In the genomic region with DNA sequence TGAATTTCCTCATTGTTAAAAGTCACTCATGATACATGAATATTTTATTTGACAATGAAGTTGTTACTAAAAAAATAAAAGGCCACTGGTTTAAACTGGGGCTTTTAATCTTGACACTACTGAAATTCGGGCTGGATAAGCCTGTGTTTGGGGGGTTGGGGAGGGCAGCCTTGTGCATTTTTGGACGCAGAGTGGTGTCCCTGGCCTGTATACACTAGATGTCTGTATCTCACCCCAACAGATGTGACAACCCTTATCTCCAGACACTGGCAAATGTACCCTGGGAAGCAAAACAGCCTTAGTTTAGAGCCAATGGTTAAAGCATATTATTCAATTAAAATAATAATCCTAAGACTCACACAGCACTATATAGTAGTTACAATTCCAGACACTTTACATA, we compare ENCODE assay signal across 1 cellular context.
TF ChIP-seq lines count a peak whose summit lies in the region.

No MANE protein-coding gene starts in this region.

TF ChIP-seq in K562, 482 proteins besides CTCF, POLR2A, EP300 and RAD21 (continued from another document):
- TF ChIP-seq SMARCA4 (IDR thresholded peaks at IDR 0.05) (peak; percentile 96), ZNF140 (CRISPR knock-in tag; IDR thresholded peaks at IDR 0.05) (no peak), MXI1 (IDR thresholded peaks at IDR 0.05; ENCODE audit: low read depth, low read length) (no peak; the same call in 1 of the 2 replicates), NFYB (IDR thresholded peaks at IDR 0.05; ENCODE audit: extremely low read depth, insufficient read length) (no peak), TOE1 (IDR thresholded peaks at IDR 0.05; ENCODE audit: borderline replicate concordance) (no peak), TOE1 (CRISPR knock-in tag; IDR thresholded peaks at IDR 0.05; ENCODE audit: borderline replicate concordance, low read depth) (no peak), NFIC (IDR thresholded peaks at IDR 0.05) (peak; percentile 87), ETV1 (tag; conservative IDR thresholded peaks at IDR 0.05; ENCODE audit: low read depth) (peak; percentile 32; the same call in 1 of the 2 replicates), CREM (IDR thresholded peaks at IDR 0.05; ENCODE audit: low read depth) (peak; percentile 69), C11orf30 (IDR thresholded peaks at IDR 0.05; ENCODE audit: low read depth) (no peak), ARID1B (IDR thresholded peaks at IDR 0.05) (peak; percentile 98), NFE2 (IDR thresholded peaks at IDR 0.05; ENCODE audit: low read depth) (0 out of 2 replicates have a peak, but pooled peaks have one; percentile 16), PHF20 (IDR thresholded peaks at IDR 0.05; ENCODE audit: partially characterized antibody) (no peak), SP1 (CRISPR knock-in tag; IDR thresholded peaks at IDR 0.05) (no peak)
- TF ChIP-seq, protein P1, sequence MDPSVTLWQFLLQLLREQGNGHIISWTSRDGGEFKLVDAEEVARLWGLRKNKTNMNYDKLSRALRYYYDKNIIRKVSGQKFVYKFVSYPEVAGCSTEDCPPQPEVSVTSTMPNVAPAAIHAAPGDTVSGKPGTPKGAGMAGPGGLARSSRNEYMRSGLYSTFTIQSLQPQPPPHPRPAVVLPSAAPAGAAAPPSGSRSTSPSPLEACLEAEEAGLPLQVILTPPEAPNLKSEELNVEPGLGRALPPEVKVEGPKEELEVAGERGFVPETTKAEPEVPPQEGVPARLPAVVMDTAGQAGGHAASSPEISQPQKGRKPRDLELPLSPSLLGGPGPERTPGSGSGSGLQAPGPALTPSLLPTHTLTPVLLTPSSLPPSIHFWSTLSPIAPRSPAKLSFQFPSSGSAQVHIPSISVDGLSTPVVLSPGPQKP (CRISPR knock-in tag; IDR thresholded peaks at IDR 0.05): no peak
- TF ChIP-seq, protein P2, sequence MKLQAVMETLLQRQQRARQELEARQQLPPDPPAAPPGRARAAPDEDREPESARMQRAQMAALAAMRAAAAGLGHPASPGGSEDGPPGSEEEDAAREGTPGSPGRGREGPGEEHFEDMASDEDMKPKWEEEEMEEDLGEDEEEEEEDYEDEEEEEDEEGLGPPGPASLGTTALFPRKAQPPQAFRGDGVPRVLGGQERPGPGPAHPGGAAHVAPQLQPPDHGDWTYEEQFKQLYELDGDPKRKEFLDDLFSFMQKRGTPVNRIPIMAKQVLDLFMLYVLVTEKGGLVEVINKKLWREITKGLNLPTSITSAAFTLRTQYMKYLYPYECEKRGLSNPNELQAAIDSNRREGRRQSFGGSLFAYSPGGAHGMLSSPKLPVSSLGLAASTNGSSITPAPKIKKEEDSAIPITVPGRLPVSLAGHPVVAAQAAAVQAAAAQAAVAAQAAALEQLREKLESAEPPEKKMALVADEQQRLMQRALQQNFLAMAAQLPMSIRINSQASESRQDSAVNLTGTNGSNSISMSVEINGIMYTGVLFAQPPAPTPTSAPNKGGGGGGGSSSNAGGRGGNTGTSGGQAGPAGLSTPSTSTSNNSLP (IDR thresholded peaks at IDR 0.05; ENCODE audit: borderline replicate concordance, low read depth, low read length): no peak
- TF ChIP-seq, protein P3, sequence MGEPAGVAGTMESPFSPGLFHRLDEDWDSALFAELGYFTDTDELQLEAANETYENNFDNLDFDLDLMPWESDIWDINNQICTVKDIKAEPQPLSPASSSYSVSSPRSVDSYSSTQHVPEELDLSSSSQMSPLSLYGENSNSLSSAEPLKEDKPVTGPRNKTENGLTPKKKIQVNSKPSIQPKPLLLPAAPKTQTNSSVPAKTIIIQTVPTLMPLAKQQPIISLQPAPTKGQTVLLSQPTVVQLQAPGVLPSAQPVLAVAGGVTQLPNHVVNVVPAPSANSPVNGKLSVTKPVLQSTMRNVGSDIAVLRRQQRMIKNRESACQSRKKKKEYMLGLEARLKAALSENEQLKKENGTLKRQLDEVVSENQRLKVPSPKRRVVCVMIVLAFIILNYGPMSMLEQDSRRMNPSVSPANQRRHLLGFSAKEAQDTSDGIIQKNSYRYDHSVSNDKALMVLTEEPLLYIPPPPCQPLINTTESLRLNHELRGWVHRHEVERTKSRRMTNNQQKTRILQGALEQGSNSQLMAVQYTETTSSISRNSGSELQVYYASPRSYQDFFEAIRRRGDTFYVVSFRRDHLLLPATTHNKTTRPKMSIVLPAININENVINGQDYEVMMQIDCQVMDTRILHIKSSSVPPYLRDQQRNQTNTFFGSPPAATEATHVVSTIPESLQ (CRISPR knock-in tag; IDR thresholded peaks at IDR 0.05): no peak
- TF ChIP-seq, protein P4, sequence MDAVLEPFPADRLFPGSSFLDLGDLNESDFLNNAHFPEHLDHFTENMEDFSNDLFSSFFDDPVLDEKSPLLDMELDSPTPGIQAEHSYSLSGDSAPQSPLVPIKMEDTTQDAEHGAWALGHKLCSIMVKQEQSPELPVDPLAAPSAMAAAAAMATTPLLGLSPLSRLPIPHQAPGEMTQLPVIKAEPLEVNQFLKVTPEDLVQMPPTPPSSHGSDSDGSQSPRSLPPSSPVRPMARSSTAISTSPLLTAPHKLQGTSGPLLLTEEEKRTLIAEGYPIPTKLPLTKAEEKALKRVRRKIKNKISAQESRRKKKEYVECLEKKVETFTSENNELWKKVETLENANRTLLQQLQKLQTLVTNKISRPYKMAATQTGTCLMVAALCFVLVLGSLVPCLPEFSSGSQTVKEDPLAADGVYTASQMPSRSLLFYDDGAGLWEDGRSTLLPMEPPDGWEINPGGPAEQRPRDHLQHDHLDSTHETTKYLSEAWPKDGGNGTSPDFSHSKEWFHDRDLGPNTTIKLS (IDR thresholded peaks at IDR 0.05; ENCODE audit: borderline replicate concordance, low read depth): no peak
